ENCODE assay signal across 8 cellular contexts in genomic region chr11:68447015-68447801, GRCh38. TPM values are rescaled to one million over a fixed set of nuclear protein-coding genes. Genes with fewer than 3 reads are reported as not detected.
DNase-seq lines count a peak whose midpoint lies in the region; ATAC-seq and TF ChIP-seq lines count a peak whose summit lies in the region.

No MANE protein-coding gene starts in this region.

- no peaks in the 10 kb centered on the region for H3K4me1 Mint-ChIP-seq in nephron progenitor cell
- peaks cover 11 to 14% of the 10 kb centered on the region in 2 donors for H3K4me1 Mint-ChIP-seq in stimulated activated naive B cell treated with anti-CD40 and anti-IgM and Interleukin-4, amounts not matched to agents 10 μg/mL and 1 μg/mL and 100 μg/mL, for 72 hours

- H3K36me3 ChIP-seq in Panc1 (ENCODE audit: control insufficient read depth, insufficient read depth, low read length): peaks cover 6% of the 10 kb centered on the region; the same call in 1 of the 2 replicates

- ATAC-seq in Panc1: peak; percentile 95
- peak; percentile 98 to 99 for ATAC-seq in stimulated activated naive B cell treated with anti-CD40 and anti-IgM and Interleukin-4, amounts not matched to agents 10 μg/mL and 1 μg/mL and 100 μg/mL, for 72 hours (replicated peaks)
- no peak for ATAC-seq in HG02623 (IDR thresholded peaks at IDR 0.05; ENCODE audit: unreplicated experiment)

- no peaks in the 10 kb centered on the region for H3K9me3 Mint-ChIP-seq in nephron progenitor cell
- peaks cover 2 to 6% of the 10 kb centered on the region in 2 donors for H3K9me3 Mint-ChIP-seq in stimulated activated naive B cell treated with anti-CD40 and anti-IgM and Interleukin-4, amounts not matched to agents 10 μg/mL and 1 μg/mL and 100 μg/mL, for 72 hours

- CTCF ChIA-PET in Panc1 (lab: Charles Lee): no interaction called here

- intact Hi-C loops in Panc1 (cut with micrococcal nuclease; ENCODE audit: unreplicated experiment): loop anchor here (10.0 kb wide), 1 partner anchor 192 kb away; no protein-coding TSS in a partner anchor

- BruUV-seq in Panc1 (replicated peaks; lab: Mats Ljungman, UMichigan): no TSS peak

- peak; percentile 8 for DNase-seq in GF-D8 (lab: John Stamatoyannopoulos, UW)
- peak; percentile 69 for DNase-seq in HK-2 (ENCODE audit: unreplicated experiment)
- peak; percentile 20 for DNase-seq in Panc1 (ENCODE audit: low read depth, low spot score)
- peak; percentile 84 to 87 for DNase-seq in activated T-cell treated with anti-CD3 and anti-CD28 coated beads, Interleukin-2, amount 50 U/mL, for 48 hours
- DNase-seq in fibroblast of mammary gland (ENCODE audit: low read depth): peak; percentile 66
- DNase-seq in nephron progenitor cell: peak; percentile 83
- DNase-seq in stimulated activated naive B cell treated with anti-CD40 and anti-IgM and Interleukin-4, amounts not matched to agents 10 μg/mL and 1 μg/mL and 100 μg/mL, for 72 hours: peak; percentile 73

- POLR2A ChIA-PET in Panc1 (lab: Charles Lee): interaction anchor here (0.5 kb wide), 1 partner anchor 114 kb away, joined by 3 read pairs; no protein-coding TSS in a partner anchor

- peaks cover 41% of the 10 kb centered on the region for H3K36me3 Mint-ChIP-seq in nephron progenitor cell (ENCODE audit: low read depth)
- peaks cover 5 to 11% of the 10 kb centered on the region in 2 donors for H3K36me3 Mint-ChIP-seq in stimulated activated naive B cell treated with anti-CD40 and anti-IgM and Interleukin-4, amounts not matched to agents 10 μg/mL and 1 μg/mL and 100 μg/mL, for 72 hours

- H3K9me3 ChIP-seq in Panc1 (ENCODE audit: control insufficient read depth, insufficient read depth, low read depth, low read length): no peaks in the 10 kb centered on the region

- H3K27ac Mint-ChIP-seq in nephron progenitor cell: no peak overlapping the region
- H3K27ac Mint-ChIP-seq in stimulated activated naive B cell treated with anti-CD40 and anti-IgM and Interleukin-4, amounts not matched to agents 10 μg/mL and 1 μg/mL and 100 μg/mL, for 72 hours: peak overlapping the region; percentile 83

- TF ChIP-seq CTCF in Panc1 (IDR thresholded peaks at IDR 0.05) (peak; percentile 98), fibroblast of mammary gland (conservative IDR thresholded peaks at IDR 0.05; ENCODE audit: control insufficient read depth, insufficient read depth, low read depth, low read length) (peak; percentile 78), nephron progenitor cell (IDR thresholded peaks at IDR 0.05) (peak; percentile 88)

- H3K4me1 ChIP-seq in Panc1 (ENCODE audit: control insufficient read depth, insufficient read depth, low read length): peaks cover 4% of the 10 kb centered on the region; the same call in 1 of the 2 replicates

- H3K27me3 ChIP-seq in Panc1 (ENCODE audit: control insufficient read depth, insufficient read depth, low read length): no peaks in the 10 kb centered on the region

- H3K4me3 Mint-ChIP-seq in nephron progenitor cell: no peak overlapping the region
- no peak overlapping the region for H3K4me3 Mint-ChIP-seq in stimulated activated naive B cell treated with anti-CD40 and anti-IgM and Interleukin-4, amounts not matched to agents 10 μg/mL and 1 μg/mL and 100 μg/mL, for 72 hours

- in situ Hi-C loops in Panc1 (cut with HindIII; ENCODE audit: low pct_unique_long_range_greater_than_20kb, low sequenced_read_pairs): no loop called here

- no peaks in the 10 kb centered on the region for H3K27me3 Mint-ChIP-seq in nephron progenitor cell (ENCODE audit: low read depth, poor library complexity)
- no peaks in the 10 kb centered on the region for H3K27me3 Mint-ChIP-seq in stimulated activated naive B cell treated with anti-CD40 and anti-IgM and Interleukin-4, amounts not matched to agents 10 μg/mL and 1 μg/mL and 100 μg/mL, for 72 hours

- no peak overlapping the region for H3K27ac ChIP-seq in Panc1 (ENCODE audit: low read length)

- no peak overlapping the region for H3K4me3 ChIP-seq in Panc1 (ENCODE audit: low read depth in 2 of 2, low read length in 2 of 2)
- no peak overlapping the region for H3K4me3 ChIP-seq in fibroblast of mammary gland (ENCODE audit: control insufficient read depth, low read depth, low read length)

RNA-seq across cellular contexts. Expression of gene PPP6R3, which starts 13.3 kb away (rescaled TPM):
- 163 TPM for total RNA-seq in Panc1 (2021; ENCODE audit: unreplicated experiment)
- 112 TPM for polyA plus RNA-seq in Panc1 (2012; ENCODE audit: insufficient read length)

Comparison
In these comparisons a context has a peak if more than half of its experiments do, and no peak if none do; other contexts are left out.
1. DNase-seq: peak in every context shown above with its lines; median percentile 86 in activated T-cell treated with anti-CD3 and anti-CD28 coated beads, Interleukin-2, amount 50 U/mL, for 48 hours; 83 in nephron progenitor cell; 73 in stimulated activated naive B cell treated with anti-CD40 and anti-IgM and Interleukin-4, amounts not matched to agents 10 μg/mL and 1 μg/mL and 100 μg/mL, for 72 hours; 69 in HK-2; 66 in fibroblast of mammary gland; 20 in Panc1; 8 in GF-D8.